In genomic region chr3:52892625-52893311, GRCh38 we compare ENCODE assay signal across 8 cellular contexts. TPM values are rescaled to one million over a fixed set of nuclear protein-coding genes. Genes with fewer than 3 reads are reported as not detected.
A peak's percentile ranks its signal among the peaks of the same experiment; 100 is the strongest.
DNase-seq lines count a peak whose midpoint lies in the region; ATAC-seq and TF ChIP-seq lines count a peak whose summit lies in the region.

No MANE protein-coding gene starts in this region.

- peak overlapping the region; percentile 78 for H3K4me2 ChIP-seq in GM23248 (ENCODE audit: unreplicated experiment)

- H3K4me3 Mint-ChIP-seq in activated B cell treated with CpG ODN at 0.5 μM for 24 hours = peak overlapping the region; percentile 73

- H3K9me3 ChIP-seq in GM23248 (ENCODE audit: low read depth) (no peaks in the 10 kb centered on the region), esophagus (ENCODE audit: control insufficient read depth in 2 of 2, insufficient read depth in 1 of 2, low read depth in 1 of 2, low read length in 1 of 2) (no peaks in the 10 kb centered on the region)

- peak; percentile 54 for DNase-seq in GM23248
- no peak for DNase-seq in activated B cell treated with CpG ODN at 0.5 μM for 24 hours
- DNase-seq in stimulated activated naive CD4-positive, alpha-beta T cell treated with Interleukin-2 at 50 U/mL for 16 hours (lab: John Stamatoyannopoulos, UW) = peak; percentile 27
- no peak for DNase-seq in 8988T
- DNase-seq in stimulated activated CD8-positive, alpha-beta memory T cell treated with anti-CD3 and anti-CD28 coated beads, Interleukin-4, amount 100 ng/mL, for 48 hours = no peak

- no peaks in the 10 kb centered on the region for H3K27me3 Mint-ChIP-seq in activated B cell treated with CpG ODN at 0.5 μM for 24 hours

- H3K9me3 Mint-ChIP-seq in activated B cell treated with CpG ODN at 0.5 μM for 24 hours = no peaks in the 10 kb centered on the region

- peak overlapping the region; percentile 67 for H3K27ac Mint-ChIP-seq in activated B cell treated with CpG ODN at 0.5 μM for 24 hours

- H3K27me3 ChIP-seq in GM23248 (replicated peaks; ENCODE audit: insufficient read depth) (no peaks in the 10 kb centered on the region), esophagus (ENCODE audit: control insufficient read depth in 1 of 2, insufficient read depth in 2 of 2, low read length in 2 of 2) (no peaks in the 10 kb centered on the region)

- H4K20me1 ChIP-seq in GM23248 (ENCODE audit: insufficient read depth) = no peaks in the 10 kb centered on the region

- H3K9ac ChIP-seq in GM23248 = peak overlapping the region; percentile 64

- no peaks in the 10 kb centered on the region for H3K36me3 ChIP-seq in GM23248 (ENCODE audit: low read depth)
- no peaks in the 10 kb centered on the region for H3K36me3 ChIP-seq in esophagus (ENCODE audit: control insufficient read depth in 2 of 2, insufficient read depth in 2 of 2, low read length in 1 of 2)

- TF ChIP-seq CTCF in activated B cell treated with CpG ODN at 0.5 μM for 24 hours (IDR thresholded peaks at IDR 0.05) = no peak

- WGBS in GM23248 (ENCODE audit: low coverage in 1 of 2, low lambda C conversion rate in 2 of 2, missing lambda C conversion rate in 2 of 2), 2 experiments = 51 to 59% methylated on average over 8 of the region's 8 CpGs
- 58 to 67% methylated on average over 8 of the region's 8 CpGs for WGBS in esophagus, 2 donors

- H3K4me1 Mint-ChIP-seq in activated B cell treated with CpG ODN at 0.5 μM for 24 hours = peaks cover 59% of the 10 kb centered on the region

- H2AFZ ChIP-seq in GM23248 = peak overlapping the region; percentile 63

- peaks cover 8% of the 10 kb centered on the region for H3K36me3 Mint-ChIP-seq in activated B cell treated with CpG ODN at 0.5 μM for 24 hours (ENCODE audit: low read depth)

- intact Hi-C loops in activated B cell treated with CpG ODN at 0.5 μM for 24 hours (cut with micrococcal nuclease) = no loop called here

- H3K79me2 ChIP-seq in GM23248 (ENCODE audit: insufficient read depth) = peaks cover 65% of the 10 kb centered on the region

- H3K4me3 ChIP-seq in GM23248 (peak overlapping the region; percentile 62), esophagus (ENCODE audit: low read depth in 1 of 2, low read length in 2 of 2) (no peak overlapping the region)

- CTCF ChIA-PET in activated B cell treated with CpG ODN at 0.5 μM for 24 hours (lab: Charles Lee) = interaction anchor here (0.7 kb wide), 1 partner anchor 46 kb away, joined by 3 read pairs; no protein-coding TSS in a partner anchor

- no peaks in the 10 kb centered on the region for H3K9me2 ChIP-seq in GM23248 (ENCODE audit: insufficient read depth)

- H3K27ac ChIP-seq in GM23248 (peak overlapping the region; percentile 43), esophagus (ENCODE audit: low read depth in 2 of 2, low read length in 1 of 2) (peak overlapping the region; percentile 15 to 35)

- peaks cover 21% of the 10 kb centered on the region for H3F3A ChIP-seq in GM23248 (ENCODE audit: insufficient read depth)

- POLR2A ChIA-PET in activated B cell treated with CpG ODN at 0.5 μM for 24 hours (lab: Charles Lee) = no interaction called here

- in situ Hi-C loops in GM23248 (cut with MboI) = no loop called here

- ATAC-seq in activated B cell treated with CpG ODN at 0.5 μM for 24 hours (ENCODE audit: low read depth) = no peak
- ATAC-seq in GM21447 (IDR thresholded peaks at IDR 0.05; ENCODE audit: unreplicated experiment) = no peak
- no peak for ATAC-seq in HG02852 (IDR thresholded peaks at IDR 0.05; ENCODE audit: unreplicated experiment)

- peaks cover 30% of the 10 kb centered on the region for H3K4me1 ChIP-seq in GM23248 (ENCODE audit: insufficient read depth)
- H3K4me1 ChIP-seq in esophagus (ENCODE audit: control insufficient read depth in 2 of 2, insufficient read depth in 2 of 2, low read length in 1 of 2) = peaks cover 0 to 6% of the 10 kb centered on the region in 2 donors

RNA-seq across cellular contexts. Expression of gene STIMATE, which starts 4.6 kb away (rescaled TPM):
- 10.3 and 11.5 TPM in 2 replicates for total RNA-seq in GM23248 (2014; rRNA removed; shearing (Covaris generic))
- polyA plus RNA-seq in GM23248 (2016; fragmentation: Nextera tagmentation; extraction: Ambion mirVana) (9.2 and 9.3 TPM in 2 replicates), esophagus (1 to 10 TPM; 6.0 to 7.4 TPM)
- 20.8 and 25.8 TPM in 2 replicates for total RNA-seq in activated B cell treated with CpG ODN at 0.5 μM for 24 hours

RNA-seq across cellular contexts. Expression of gene MUSTN1, which starts 57.9 kb away (rescaled TPM):
- not detected in 2 replicates for total RNA-seq in GM23248 (2014; rRNA removed; shearing (Covaris generic))
- polyA plus RNA-seq in GM23248 (2016; fragmentation: Nextera tagmentation; extraction: Ambion mirVana) (not detected in 2 replicates), esophagus (10 to 100 TPM in 1 of 2 donors, 1 to 10 TPM in 1; 7.0 to 13.1 TPM)
- 0.83 and 1.6 TPM in 2 replicates for total RNA-seq in activated B cell treated with CpG ODN at 0.5 μM for 24 hours

Comparison
In these comparisons a context has a peak if more than half of its experiments do, and no peak if none do; other contexts are left out.
1. DNase-seq: peak in GM23248 (single experiment) and stimulated activated naive CD4-positive, alpha-beta T cell treated with Interleukin-2 at 50 U/mL for 16 hours (single experiment); none in activated B cell treated with CpG ODN at 0.5 μM for 24 hours (single experiment), 8988T (single experiment) and stimulated activated CD8-positive, alpha-beta memory T cell treated with anti-CD3 and anti-CD28 coated beads, Interleukin-4, amount 100 ng/mL, for 48 hours (single experiment).